ENCODE assay signal across 11 cellular contexts in the genomic region with DNA sequence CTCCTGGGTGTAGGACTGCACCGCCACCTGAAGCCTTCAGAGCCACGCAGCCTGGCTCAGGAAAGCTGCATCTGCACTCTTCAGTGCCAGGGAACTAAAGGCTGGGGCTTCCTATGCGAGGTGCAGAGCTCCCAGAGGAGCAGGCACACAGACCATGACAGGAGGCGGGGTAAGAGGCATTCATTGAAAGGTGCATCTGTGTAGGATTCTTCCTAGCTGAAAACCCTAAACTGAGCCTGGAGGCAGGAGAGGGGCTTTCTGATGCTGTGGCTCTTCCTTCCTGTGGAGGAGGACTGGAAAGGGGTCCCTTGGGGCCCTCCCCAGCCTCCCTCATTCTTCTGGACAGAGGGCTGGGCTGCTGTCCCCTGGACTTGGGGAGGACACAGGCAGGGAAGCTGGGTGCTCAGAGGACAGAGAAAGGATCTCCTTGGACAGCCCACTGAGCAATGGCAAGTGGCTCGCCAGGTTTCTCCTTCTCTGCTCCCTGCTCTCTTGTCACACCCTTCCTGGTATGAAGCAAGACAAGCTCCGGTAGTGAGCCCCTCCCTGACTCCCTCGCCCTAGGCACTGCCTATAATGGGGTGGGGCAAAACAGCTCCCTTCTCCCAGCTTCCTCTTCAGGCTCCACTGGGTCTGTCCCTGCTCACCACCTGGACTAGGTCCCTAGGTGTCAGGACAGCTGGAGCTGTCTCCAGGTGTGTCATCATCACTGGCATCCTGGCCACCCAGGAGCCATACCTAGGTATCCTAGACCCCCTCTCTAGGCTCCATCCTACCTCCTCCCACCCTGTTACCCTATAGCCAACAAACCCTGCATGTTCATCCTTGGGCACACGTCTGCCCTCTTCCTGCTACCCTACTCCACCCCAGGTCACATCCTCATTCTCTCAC. TPM values are rescaled to one million over a fixed set of nuclear protein-coding genes. Genes with fewer than 3 reads are reported as not detected.
DNase-seq lines count a peak whose midpoint lies in the region; ATAC-seq and TF ChIP-seq lines count a peak whose summit lies in the region.
"Had no signal": no experiment of that assay in that cellular context is flagged by ENCODE, and none has a peak within 500 bp of the region (broad histone marks: within the 10 kb centered on the region; RNA-seq: fewer than 3 reads in every experiment).

No MANE protein-coding gene starts in this region.

- H3K4me1 Mint-ChIP-seq in T-helper 17 cell, result peaks cover 18% of the 10 kb centered on the region

- H3K27me3 Mint-ChIP-seq in T-helper 17 cell, result no peaks in the 10 kb centered on the region

- H3K36me3 Mint-ChIP-seq in T-helper 17 cell (ENCODE audit: low read depth), result no peaks in the 10 kb centered on the region

- peak overlapping the region; percentile 57 for H3K4me3 Mint-ChIP-seq in T-helper 17 cell

- ATAC-seq in T-helper 17 cell, result no peak
- peak; percentile 83 to 91 for ATAC-seq in lower lobe of right lung

- H3K4me1 ChIP-seq in lower lobe of right lung, result peaks cover 26% of the 10 kb centered on the region

- DNase-seq in CMK (ENCODE audit: low read depth) (peak; percentile 25), LoVo (ENCODE audit: low spot score) (peak; percentile 93), T-helper 17 cell (no peak), lower lobe of right lung (peak; percentile 72), globus pallidus (ENCODE audit: low spot score) (no peak), NCI-H82 treated with DMSO at 0.1 percent for 48 hours (lab: John Stamatoyannopoulos, UW; ENCODE audit: unreplicated experiment) (no peak), mesenteric fat pad (ENCODE audit: low spot score) (no peak)
- DNase-seq in central memory CD4-positive, alpha-beta T cell, result no peak
- DNase-seq: MG63 had no signal

- H3K27ac ChIP-seq in lower lobe of right lung, result peak overlapping the region; percentile 44
- H3K27ac ChIP-seq: cardiac muscle cell had no signal

- no peaks in the 10 kb centered on the region for H3K9me3 ChIP-seq in T-helper 17 cell (ENCODE audit: control insufficient read depth, low read length, poor library complexity, severe bottlenecking)
- no peaks in the 10 kb centered on the region for H3K9me3 ChIP-seq in lower lobe of right lung
- H3K9me3 ChIP-seq: MG63 had no signal

- H3K4me3 ChIP-seq in lower lobe of right lung, result no peak overlapping the region
- H3K4me3 ChIP-seq: cardiac muscle cell, MG63 had no signal

- no peaks in the 10 kb centered on the region for H3K27me3 ChIP-seq in lower lobe of right lung (ENCODE audit: low read depth)
- H3K27me3 ChIP-seq: cardiac muscle cell, MG63 had no signal

- intact Hi-C loops in lower lobe of right lung (cut with DNase I), result loop anchor here (10.0 kb wide), 1 partner anchor 49 kb away; a partner anchor contains a TSS

- TF ChIP-seq CTCF in lower lobe of right lung (IDR thresholded peaks at IDR 0.05), result no peak

- H3K27ac Mint-ChIP-seq in T-helper 17 cell, result peak overlapping the region; percentile 83

- H3K36me3 ChIP-seq in lower lobe of right lung, result no peaks in the 10 kb centered on the region
- H3K36me3 ChIP-seq: cardiac muscle cell, MG63 had no signal

RNA-seq across cellular contexts. Expression of a gene that starts 20.0 kb away (rescaled TPM):
- total RNA-seq in T-helper 17 cell, result 100 to 1,000 TPM; 303 to 331 TPM
- total RNA-seq in lower lobe of right lung, result 1,109 TPM
- 1,184 TPM for total RNA-seq in mesenteric fat pad

RNA-seq across cellular contexts. Expression of a gene that starts 25.0 kb away (rescaled TPM):
- total RNA-seq in T-helper 17 cell (1 to 10 TPM in 1 of 2 donors, not detected in 1; 1.1 TPM), lower lobe of right lung (not detected), mesenteric fat pad (not detected)
- total RNA-seq: cardiac muscle cell, H1 had no signal

RNA-seq across cellular contexts. Expression of a gene that starts 29.9 kb away (rescaled TPM):
- 1,000 to 10,000 TPM in 1 of 2 donors, 100 to 1,000 TPM in 1; 935 to 1,018 TPM for total RNA-seq in T-helper 17 cell
- 600 TPM for total RNA-seq in lower lobe of right lung
- total RNA-seq in mesenteric fat pad, result 512 TPM

RNA-seq across cellular contexts. Expression of a gene that starts 33.3 kb away (rescaled TPM):
- total RNA-seq in T-helper 17 cell (not detected), lower lobe of right lung (4.5 TPM), mesenteric fat pad (2.2 TPM)
- total RNA-seq: cardiac muscle cell had no signal

RNA-seq across cellular contexts. Expression of a gene that starts 49.9 kb away (rescaled TPM):
- total RNA-seq in T-helper 17 cell (under 1 TPM in 1 of 2 donors, not detected in 1; 0.52 TPM), lower lobe of right lung (3.8 TPM), mesenteric fat pad (0.58 TPM)
- total RNA-seq: cardiac muscle cell, H1 had no signal

Comparison
In these comparisons a context has a peak if more than half of its experiments do, and no peak if none do; other contexts are left out.
1. DNase-seq: peak in CMK (single experiment), LoVo (single experiment) and lower lobe of right lung (single experiment); none in T-helper 17 cell (0 of 3), globus pallidus (single experiment), NCI-H82 treated with DMSO at 0.1 percent for 48 hours (single experiment), central memory CD4-positive, alpha-beta T cell (single experiment) and mesenteric fat pad (single experiment).